Comparison of ENCODE assay signal across 1 cellular context in the genomic region with DNA sequence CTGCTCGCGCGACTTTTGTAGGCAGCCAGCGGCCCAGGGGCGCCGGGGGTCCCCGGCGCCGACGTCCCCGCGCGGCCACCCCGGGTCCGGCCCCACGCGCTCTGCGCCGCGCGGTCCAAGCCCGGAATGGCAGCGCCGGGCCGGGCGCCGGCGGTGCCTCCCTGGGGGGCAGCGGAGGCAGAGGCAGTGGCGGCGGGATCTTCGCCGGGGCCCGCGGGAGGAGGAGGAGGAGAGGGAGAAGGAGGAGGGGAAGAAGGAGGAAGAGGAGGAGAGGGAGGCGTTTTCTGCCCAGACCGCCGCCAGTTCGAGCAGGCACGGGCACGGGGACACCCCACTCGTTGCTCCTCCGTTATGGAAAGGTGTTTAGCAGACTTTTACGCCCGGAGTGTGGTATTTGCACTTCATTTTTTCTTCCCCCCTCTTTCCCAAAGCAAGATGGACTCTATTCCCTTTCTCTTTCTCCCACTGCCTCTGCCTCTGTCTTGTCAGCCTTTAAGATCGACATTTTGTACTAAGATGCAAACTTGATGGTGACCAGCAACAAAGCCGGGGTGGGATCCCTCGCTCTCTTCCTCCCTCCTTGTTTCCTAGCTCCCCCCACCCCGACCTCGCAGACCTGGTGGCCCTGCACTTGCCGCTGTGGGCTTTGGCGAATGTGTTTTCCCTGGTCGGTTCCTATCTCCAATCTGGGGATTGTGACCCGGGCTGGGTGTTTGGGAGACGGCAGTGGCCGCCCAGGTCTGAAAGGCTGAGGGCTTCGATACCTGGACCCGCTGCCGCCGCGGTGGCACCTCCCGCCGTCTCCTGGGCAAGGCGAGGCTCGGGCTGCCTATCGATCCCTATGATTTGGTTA.
TF ChIP-seq lines count a peak whose summit lies in the region.

No MANE protein-coding gene starts in this region.

TF ChIP-seq in endothelial cell of umbilical vein, 7 proteins besides CTCF, POLR2A, EP300 and RAD21 (continued from another document):
- no peak for TF ChIP-seq GATA2 (IDR thresholded peaks at IDR 0.05; ENCODE audit: insufficient read depth, insufficient read length, low read depth, low read length)
- TF ChIP-seq, protein P1, sequence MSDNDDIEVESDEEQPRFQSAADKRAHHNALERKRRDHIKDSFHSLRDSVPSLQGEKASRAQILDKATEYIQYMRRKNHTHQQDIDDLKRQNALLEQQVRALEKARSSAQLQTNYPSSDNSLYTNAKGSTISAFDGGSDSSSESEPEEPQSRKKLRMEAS (IDR thresholded peaks at IDR 0.05; ENCODE audit: insufficient read depth, insufficient read length): no peak
- no peak for TF ChIP-seq POLR2AphosphoS5 (IDR thresholded peaks at IDR 0.05; ENCODE audit: insufficient read depth, low read depth, low read length)
- no peak for TF ChIP-seq MYC (IDR thresholded peaks at IDR 0.05; ENCODE audit: low read depth, low read length)
